ENCODE assay signal across 7 cellular contexts in genomic region chr19:29942404-29943261, GRCh38. TPM values are rescaled to one million over a fixed set of nuclear protein-coding genes. Genes with fewer than 3 reads are reported as not detected.
DNase-seq lines count a peak whose midpoint lies in the region; ATAC-seq and TF ChIP-seq lines count a peak whose summit lies in the region.

No MANE protein-coding gene starts in this region.

- TF ChIP-seq CTCF in activated B cell treated with CpG ODN at 0.5 μM for 24 hours (IDR thresholded peaks at IDR 0.05) (no peak), cardiac fibroblast (IDR thresholded peaks at IDR 0.05; ENCODE audit: low read depth, low read length) (no peak)

- no peaks in the 10 kb centered on the region for H3K9me3 Mint-ChIP-seq in activated B cell treated with CpG ODN at 0.5 μM for 24 hours

- H3K27me3 Mint-ChIP-seq in activated B cell treated with CpG ODN at 0.5 μM for 24 hours: peaks cover 5% of the 10 kb centered on the region

- peaks cover 7% of the 10 kb centered on the region for H3K36me3 Mint-ChIP-seq in activated B cell treated with CpG ODN at 0.5 μM for 24 hours (ENCODE audit: low read depth)

- peaks cover 42% of the 10 kb centered on the region for H3K4me1 Mint-ChIP-seq in activated B cell treated with CpG ODN at 0.5 μM for 24 hours

- intact Hi-C loops in activated B cell treated with CpG ODN at 0.5 μM for 24 hours (cut with micrococcal nuclease): loop anchor here (1.0 to 10.0 kb wide), 8 partner anchors 35 to 730 kb away; partner anchors contain the start of genes C19orf12, CCNE1, POP4 and UQCRFS1

- peak; percentile 11 for DNase-seq in NCI-H2029 treated with DMSO at 0.1 percent for 48 hours (lab: John Stamatoyannopoulos, UW)
- DNase-seq in activated B cell treated with CpG ODN at 0.5 μM for 24 hours: peak; percentile 75
- peak; percentile 40 to 42 for DNase-seq in cardiac fibroblast (ENCODE audit: low read depth in 2 of 2)
- DNase-seq in left kidney (ENCODE audit: low read depth, low spot score): peak; percentile 79
- DNase-seq in stimulated activated CD4-positive, alpha-beta T cell treated with anti-CD3 and anti-CD28 coated beads, Interleukin-2, amount 100 ng/mL, for 4 hours (ENCODE audit: low read depth): peak; percentile 65

- peak overlapping the region; percentile 90 to 93 for H3K4me3 ChIP-seq in cardiac fibroblast (replicated peaks in 1 of 2; ENCODE audit: low read depth in 2 of 2, low read length in 2 of 2)

- CTCF ChIA-PET in activated B cell treated with CpG ODN at 0.5 μM for 24 hours (lab: Charles Lee): interaction anchor here (2.0 kb wide), 1 partner anchor 24 kb away, joined by 9 read pairs; no protein-coding TSS in a partner anchor

- POLR2A ChIA-PET in activated B cell treated with CpG ODN at 0.5 μM for 24 hours (lab: Charles Lee): interaction anchor here (0.5 to 3.0 kb wide), 11 partner anchors 24 to 780 kb away, joined by 3 to 25 read pairs (median 5); partner anchors contain the start of genes C19orf12, PLEKHF1 and POP4

- peak; percentile 49 for ATAC-seq in GM18520 (IDR thresholded peaks at IDR 0.05; ENCODE audit: unreplicated experiment)
- ATAC-seq in HG02840 (IDR thresholded peaks at IDR 0.05; ENCODE audit: low FRiP score, unreplicated experiment): peak; percentile 63
- peak; percentile 78 for ATAC-seq in activated B cell treated with CpG ODN at 0.5 μM for 24 hours (ENCODE audit: low read depth)

- peak overlapping the region; percentile 92 for H3K27ac Mint-ChIP-seq in activated B cell treated with CpG ODN at 0.5 μM for 24 hours

- peak overlapping the region; percentile 96 for H3K4me3 Mint-ChIP-seq in activated B cell treated with CpG ODN at 0.5 μM for 24 hours

RNA-seq across cellular contexts. Expression of gene URI1, which starts 0.6 kb away (rescaled TPM):
- total RNA-seq in activated B cell treated with CpG ODN at 0.5 μM for 24 hours: 49.8 and 50.6 TPM in 2 replicates

Comparison
In these comparisons a context has a peak if more than half of its experiments do, and no peak if none do; other contexts are left out.
1. Peak in every context shown above with its lines: DNase-seq, ATAC-seq and H3K4me3 ChIP-seq.
2. DNase-seq: peak in every context shown above with its lines; median percentile 79 in left kidney; 75 in activated B cell treated with CpG ODN at 0.5 μM for 24 hours; 65 in stimulated activated CD4-positive, alpha-beta T cell treated with anti-CD3 and anti-CD28 coated beads, Interleukin-2, amount 100 ng/mL, for 4 hours; 41 in cardiac fibroblast; 11 in NCI-H2029 treated with DMSO at 0.1 percent for 48 hours.